ENCODE assay signal across 1 cellular context in the genomic region with DNA sequence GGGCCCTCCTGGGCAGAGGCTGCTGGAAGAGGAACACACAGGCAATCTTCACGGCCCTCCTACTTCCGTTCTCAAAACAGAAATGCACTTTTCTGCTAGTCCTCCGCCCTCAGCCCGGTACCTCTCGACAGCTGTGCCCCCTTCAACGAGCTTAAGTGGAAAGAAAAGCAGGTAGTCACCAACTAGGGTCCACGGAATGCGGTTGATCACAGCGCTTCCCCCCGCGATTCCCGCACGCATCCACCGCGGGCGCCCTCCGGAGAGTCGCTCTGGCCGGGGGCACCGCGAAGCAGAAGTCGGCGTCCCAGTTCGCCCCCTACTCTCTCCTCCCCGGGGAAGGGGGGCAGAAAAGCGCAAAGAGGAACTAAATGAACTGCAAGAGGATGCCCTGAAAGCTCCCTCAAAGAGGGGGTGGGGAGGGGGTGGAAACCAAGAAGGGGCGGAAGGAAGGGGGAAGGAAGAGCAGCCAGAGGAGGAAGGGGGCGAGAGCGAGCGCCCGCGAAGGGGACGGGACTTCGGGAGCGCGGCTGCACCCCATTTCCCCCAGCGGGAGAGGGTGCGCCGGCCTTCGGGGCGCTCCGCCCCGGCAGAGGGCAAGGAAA.
TF ChIP-seq lines count a peak whose summit lies in the region.

No MANE protein-coding gene starts in this region.

TF ChIP-seq in K562, 482 proteins besides CTCF, POLR2A, EP300 and RAD21 (continued from another document):
- TF ChIP-seq, protein P1, sequence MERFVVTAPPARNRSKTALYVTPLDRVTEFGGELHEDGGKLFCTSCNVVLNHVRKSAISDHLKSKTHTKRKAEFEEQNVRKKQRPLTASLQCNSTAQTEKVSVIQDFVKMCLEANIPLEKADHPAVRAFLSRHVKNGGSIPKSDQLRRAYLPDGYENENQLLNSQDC (CRISPR knock-in tag; IDR thresholded peaks at IDR 0.05): no peak
- peak; percentile 77 for TF ChIP-seq CHD1 (IDR thresholded peaks at IDR 0.05; ENCODE audit: low read length)
- TF ChIP-seq ZNF384 (IDR thresholded peaks at IDR 0.05; ENCODE audit: low read depth, low read length): no peak
- no peak for TF ChIP-seq ZNF436 (CRISPR knock-in tag; IDR thresholded peaks at IDR 0.05)
- peak; percentile 36 for TF ChIP-seq KDM5B (IDR thresholded peaks at IDR 0.05; ENCODE audit: insufficient replicate concordance, low read depth, low read length)
- TF ChIP-seq ZBTB17 (CRISPR knock-in tag; IDR thresholded peaks at IDR 0.05): no peak
- TF ChIP-seq TCF3 (CRISPR knock-in tag; IDR thresholded peaks at IDR 0.05): no peak
- TF ChIP-seq, protein P2, sequence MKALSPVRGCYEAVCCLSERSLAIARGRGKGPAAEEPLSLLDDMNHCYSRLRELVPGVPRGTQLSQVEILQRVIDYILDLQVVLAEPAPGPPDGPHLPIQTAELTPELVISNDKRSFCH (CRISPR knock-in tag; IDR thresholded peaks at IDR 0.05): no peak
- TF ChIP-seq, protein P2 (tag; IDR thresholded peaks at IDR 0.05): no peak
- TF ChIP-seq HMGN3 (IDR thresholded peaks at IDR 0.05; ENCODE audit: borderline replicate concordance, extremely low read depth, insufficient read length, low read depth, low read length): no peak
- TF ChIP-seq DIDO1 (tag; IDR thresholded peaks at IDR 0.05; ENCODE audit: low read depth): no peak
- TF ChIP-seq ETS2 (tag; IDR thresholded peaks at IDR 0.05; ENCODE audit: borderline replicate concordance, poor library complexity, severe bottlenecking): no peak
- TF ChIP-seq, protein P3, sequence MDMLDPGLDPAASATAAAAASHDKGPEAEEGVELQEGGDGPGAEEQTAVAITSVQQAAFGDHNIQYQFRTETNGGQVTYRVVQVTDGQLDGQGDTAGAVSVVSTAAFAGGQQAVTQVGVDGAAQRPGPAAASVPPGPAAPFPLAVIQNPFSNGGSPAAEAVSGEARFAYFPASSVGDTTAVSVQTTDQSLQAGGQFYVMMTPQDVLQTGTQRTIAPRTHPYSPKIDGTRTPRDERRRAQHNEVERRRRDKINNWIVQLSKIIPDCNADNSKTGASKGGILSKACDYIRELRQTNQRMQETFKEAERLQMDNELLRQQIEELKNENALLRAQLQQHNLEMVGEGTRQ (CRISPR knock-in tag; IDR thresholded peaks at IDR 0.05): no peak
